ENCODE assay signal across 12 cellular contexts in genomic region chr7:24894670-24895221, GRCh38.
A peak's percentile ranks its signal among the peaks of the same experiment; 100 is the strongest.
DNase-seq lines count a peak whose midpoint lies in the region; ATAC-seq and TF ChIP-seq lines count a peak whose summit lies in the region.
"Had no signal": no experiment of that assay in that cellular context is flagged by ENCODE, and none has a peak within 500 bp of the region (broad histone marks: within the 10 kb centered on the region; RNA-seq: fewer than 3 reads in every experiment).

No MANE protein-coding gene starts in this region.

- ATAC-seq in DND-41 (ENCODE audit: insufficient read depth, low read depth) = no peak
- no peak for ATAC-seq in natural killer cell treated with Interleukin-12 subunit alpha and Interleukin-12 subunit beta and Interleukin-15 and Interleukin-18, amount 100 ng/mL, for 72 hours

- intact Hi-C loops in sigmoid colon (cut with DNase I) = no loop called here

- H3K9me2 ChIP-seq in MM.1S (replicated peaks; ENCODE audit: insufficient read depth, low read length) = no peaks in the 10 kb centered on the region

- H4K20me1 ChIP-seq in DND-41 (ENCODE audit: insufficient read depth, low read length) = peaks cover 18% of the 10 kb centered on the region; the same call in 1 of the 2 replicates
- no peaks in the 10 kb centered on the region for H4K20me1 ChIP-seq in MM.1S (ENCODE audit: insufficient read depth, low read length)

- H3K9me3 Mint-ChIP-seq in natural killer cell treated with Interleukin-12 subunit alpha and Interleukin-12 subunit beta and Interleukin-15 and Interleukin-18, amount 100 ng/mL, for 72 hours = no peaks in the 10 kb centered on the region

- peaks cover 6% of the 10 kb centered on the region; the same call in 1 of the 2 replicates for H3F3A ChIP-seq in MM.1S (ENCODE audit: insufficient read depth, low read length)

- H3K9me3 ChIP-seq in DND-41 (ENCODE audit: insufficient read depth, low read length, severe bottlenecking) (no peaks in the 10 kb centered on the region), MM.1S (replicated peaks; ENCODE audit: insufficient read depth, low read length) (no peaks in the 10 kb centered on the region), sigmoid colon (no peaks in the 10 kb centered on the region)

- DNase-seq in DND-41 (no peak), MM.1S (no peak), dermis blood vessel endothelial cell (peak; percentile 25), SHP77 treated with DMSO at 0.1 percent for 48 hours (lab: John Stamatoyannopoulos, UW) (no peak), AG08396 (ENCODE audit: low spot score) (no peak), NCI-H1092 (lab: John Stamatoyannopoulos, UW) (no peak), sigmoid colon (no peak)
- DNase-seq in natural killer cell treated with Interleukin-12 subunit alpha and Interleukin-12 subunit beta and Interleukin-15 and Interleukin-18, amount 100 ng/mL, for 72 hours (ENCODE audit: low spot score) = no peak
- DNase-seq: activated T-cell treated with anti-CD3 and anti-CD28 coated beads, Interleukin-2, amount 50 U/mL, for 1 hour; mesenchymal stem cell; NCI-H1930; SW 1271 had no signal

- H3K4me3 ChIP-seq in DND-41 (ENCODE audit: low read depth in 1 of 2, low read length in 2 of 2) = no peak overlapping the region
- no peak overlapping the region for H3K4me3 ChIP-seq in MM.1S (ENCODE audit: low read length)
- H3K4me3 ChIP-seq in sigmoid colon = no peak overlapping the region

- H3K79me2 ChIP-seq in DND-41 (ENCODE audit: insufficient read depth, low read length) (peaks cover 42% of the 10 kb centered on the region), MM.1S (ENCODE audit: low read length) (peaks cover 81% of the 10 kb centered on the region)

- H3K4me1 Mint-ChIP-seq in natural killer cell treated with Interleukin-12 subunit alpha and Interleukin-12 subunit beta and Interleukin-15 and Interleukin-18, amount 100 ng/mL, for 72 hours (ENCODE audit: low read depth in 2 of 2) = peaks cover 38 to 50% of the 10 kb centered on the region in 2 donors

- no peaks in the 10 kb centered on the region for H3K27me3 ChIP-seq in DND-41 (ENCODE audit: insufficient read depth, low read length, poor library complexity)
- no peaks in the 10 kb centered on the region for H3K27me3 ChIP-seq in MM.1S (replicated peaks; ENCODE audit: insufficient read depth, low read length)
- H3K27me3 ChIP-seq in sigmoid colon = no peaks in the 10 kb centered on the region

- H2AFZ ChIP-seq in DND-41 (ENCODE audit: low read depth, low read length) = no peak overlapping the region
- H2AFZ ChIP-seq in MM.1S (ENCODE audit: low read length) = no peak overlapping the region

- peak overlapping the region; percentile 40 to 80 for H3K27ac Mint-ChIP-seq in natural killer cell treated with Interleukin-12 subunit alpha and Interleukin-12 subunit beta and Interleukin-15 and Interleukin-18, amount 100 ng/mL, for 72 hours

- H3K4me2 ChIP-seq in DND-41 (ENCODE audit: insufficient read depth, low read length) (no peak overlapping the region), MM.1S (ENCODE audit: low read depth, low read length) (no peak overlapping the region)

- H3K9ac ChIP-seq in DND-41 (ENCODE audit: low read depth, low read length) = no peak overlapping the region
- no peak overlapping the region for H3K9ac ChIP-seq in MM.1S (ENCODE audit: low read length)

- peaks cover 9% of the 10 kb centered on the region; the same call in 1 of the 2 replicates for H3K4me1 ChIP-seq in DND-41 (ENCODE audit: insufficient read depth, low read length)
- H3K4me1 ChIP-seq in MM.1S (ENCODE audit: low read length) = peaks cover 53% of the 10 kb centered on the region
- no peaks in the 10 kb centered on the region for H3K4me1 ChIP-seq in sigmoid colon

- H3K36me3 ChIP-seq in DND-41 (ENCODE audit: insufficient read depth, low read length) = peaks cover 18% of the 10 kb centered on the region; the same call in 1 of the 2 replicates
- no peaks in the 10 kb centered on the region for H3K36me3 ChIP-seq in MM.1S (replicated peaks; ENCODE audit: insufficient read depth, low read length)
- H3K36me3 ChIP-seq in sigmoid colon = no peaks in the 10 kb centered on the region

- no peak overlapping the region for H3K4me3 Mint-ChIP-seq in natural killer cell treated with Interleukin-12 subunit alpha and Interleukin-12 subunit beta and Interleukin-15 and Interleukin-18, amount 100 ng/mL, for 72 hours

- whole genome bisulfite sequencing in sigmoid colon, 2 donors = 64 to 74% methylated on average over 5 of the region's 5 CpGs

- H3K27me3 Mint-ChIP-seq in natural killer cell treated with Interleukin-12 subunit alpha and Interleukin-12 subunit beta and Interleukin-15 and Interleukin-18, amount 100 ng/mL, for 72 hours = no peaks in the 10 kb centered on the region

- no peak for TF ChIP-seq POLR2A in sigmoid colon (IDR thresholded peaks at IDR 0.05)

- peaks cover 5% of the 10 kb centered on the region for H3K36me3 Mint-ChIP-seq in natural killer cell treated with Interleukin-12 subunit alpha and Interleukin-12 subunit beta and Interleukin-15 and Interleukin-18, amount 100 ng/mL, for 72 hours

- TF ChIP-seq CTCF in DND-41 (IDR thresholded peaks at IDR 0.05; ENCODE audit: borderline replicate concordance, extremely low read depth, low read length, poor library complexity, severe bottlenecking) (peak; percentile 36), MM.1S (IDR thresholded peaks at IDR 0.05; ENCODE audit: low read length) (peak; percentile 14; the same call in 1 of the 2 replicates), sigmoid colon (IDR thresholded peaks at IDR 0.05) (no peak)

- no peak for TF ChIP-seq EP300 in sigmoid colon (IDR thresholded peaks at IDR 0.05)

- no peak overlapping the region for H3K27ac ChIP-seq in DND-41 (ENCODE audit: low read length)
- H3K27ac ChIP-seq in MM.1S (ENCODE audit: low read length) = no peak overlapping the region
- no peak overlapping the region for H3K27ac ChIP-seq in sigmoid colon

Comparison
In these comparisons a context has a peak if more than half of its experiments do, and no peak if none do; other contexts are left out.
1. CTCF ChIP-seq: peak in DND-41 (single experiment) and MM.1S (single experiment); none in sigmoid colon (0 of 4).